8 cellular contexts compared by ENCODE assay signal in the genomic region with DNA sequence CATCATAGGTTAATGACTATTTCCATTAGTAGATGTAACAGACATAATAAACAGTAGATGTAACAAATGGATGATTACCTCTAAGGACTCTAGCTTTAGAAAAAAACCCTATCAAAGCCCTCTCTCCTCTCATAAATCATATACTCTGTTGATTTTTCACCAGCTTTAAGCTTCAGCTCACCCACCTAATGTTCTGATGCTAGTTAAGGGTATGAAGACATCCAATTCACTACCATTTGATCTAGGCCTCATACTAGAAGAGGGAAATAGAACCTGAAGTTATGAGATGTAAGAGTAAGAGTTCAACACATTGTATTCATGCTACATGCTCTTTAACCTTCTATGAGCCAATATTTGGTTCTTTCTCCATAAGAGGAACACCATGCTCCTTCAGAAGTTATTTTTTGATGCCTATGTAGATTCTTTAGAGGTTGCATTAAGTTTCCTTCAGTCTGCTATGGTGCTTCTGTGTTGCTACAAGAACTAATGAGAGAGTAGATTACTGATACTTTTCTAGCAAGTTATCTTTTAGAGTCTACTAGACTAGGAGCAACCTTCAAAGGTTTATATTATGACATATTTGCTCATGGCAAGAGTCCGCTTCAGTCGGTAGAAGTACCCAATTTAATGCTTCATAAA. TPM values are rescaled to one million over a fixed set of nuclear protein-coding genes. Genes with fewer than 3 reads are reported as not detected.
"Had no signal": no experiment of that assay in that cellular context is flagged by ENCODE, and none has a peak within 500 bp of the region (broad histone marks: within the 10 kb centered on the region; RNA-seq: fewer than 3 reads in every experiment).

No MANE protein-coding gene starts in this region.

- ATAC-seq: GM12878 had no signal

- DNase-seq: GDM1, GF-D8 had no signal

- FAIRE-seq: G401.6, GM12878, GM12892, GM18507, GM19239 had no signal

- H3K4me3 ChIP-seq: GM12878 had no signal

RNA-seq across cellular contexts. Expression of gene A2M, which starts 16.0 kb away (rescaled TPM):
- total RNA-seq: G401 had no signal
